In genomic region chr2:190746971-190747761, GRCh38 we compare ENCODE assay signal across 13 cellular contexts.
DNase-seq lines count a peak whose midpoint lies in the region; ATAC-seq, FAIRE-seq and TF ChIP-seq lines count a peak whose summit lies in the region.
"Had no signal": no experiment of that assay in that cellular context is flagged by ENCODE, and none has a peak within 500 bp of the region (broad histone marks: within the 10 kb centered on the region; RNA-seq: fewer than 3 reads in every experiment).

No MANE protein-coding gene starts in this region.

- no peaks in the 10 kb centered on the region for H3K27me3 ChIP-seq in GM23338 (ENCODE audit: insufficient read depth)
- H3K27me3 ChIP-seq in GM12878 (replicated peaks in 1 of 2; ENCODE audit: control insufficient read depth in 2 of 2, insufficient read depth in 2 of 2, low read length in 1 of 2), result no peaks in the 10 kb centered on the region
- H3K27me3 ChIP-seq in keratinocyte (ENCODE audit: control insufficient read depth, extremely low read depth, insufficient read depth, low read length), result no peaks in the 10 kb centered on the region
- H3K27me3 ChIP-seq in effector memory CD4-positive, alpha-beta T cell (replicated peaks; ENCODE audit: control insufficient read depth, insufficient read depth, low read length, poor library complexity, severe bottlenecking), result no peaks in the 10 kb centered on the region
- no peaks in the 10 kb centered on the region for H3K27me3 ChIP-seq in gastroesophageal sphincter

- H3K9me2 ChIP-seq in GM23338 (ENCODE audit: insufficient read depth), result no peaks in the 10 kb centered on the region

- no peaks in the 10 kb centered on the region for H3K27me3 Mint-ChIP-seq in GM23338 (ENCODE audit: insufficient read depth, low read depth, poor library complexity)
- no peaks in the 10 kb centered on the region for H3K27me3 Mint-ChIP-seq in Calu3 (ENCODE audit: unreplicated experiment)
- H3K27me3 Mint-ChIP-seq: IgD-negative memory B cell; stimulated activated naive CD8-positive, alpha-beta T cell treated with anti-CD3 and anti-CD28 coated beads, Interleukin-15, Interleukin-2, amounts not matched to agents 100 ng/mL and 50 ng/mL, for 24 hours had no signal

- H3K9me3 Mint-ChIP-seq in GM23338 (no peaks in the 10 kb centered on the region; the same call in 2 of the 3 replicates), Calu3 (ENCODE audit: low read depth, unreplicated experiment) (no peaks in the 10 kb centered on the region)
- H3K9me3 Mint-ChIP-seq: IgD-negative memory B cell; stimulated activated naive CD8-positive, alpha-beta T cell treated with anti-CD3 and anti-CD28 coated beads, Interleukin-15, Interleukin-2, amounts not matched to agents 100 ng/mL and 50 ng/mL, for 24 hours had no signal

- H2AFZ ChIP-seq in GM23338 (0 out of 2 replicates have a peak overlapping the region, but pooled peaks have one; percentile 3), GM12878 (ENCODE audit: control insufficient read depth, low read depth, low read length) (peak overlapping the region; percentile 42), keratinocyte (ENCODE audit: control insufficient read depth, low read length) (peak overlapping the region; percentile 76)

- H3K4me1 Mint-ChIP-seq in GM23338 (peaks cover 7% of the 10 kb centered on the region; the same call in 2 of the 3 replicates), Calu3 (ENCODE audit: low read depth, unreplicated experiment) (peaks cover 8% of the 10 kb centered on the region)
- H3K4me1 Mint-ChIP-seq: IgD-negative memory B cell had no signal

- TF ChIP-seq EP300 in GM12878 (IDR thresholded peaks at IDR 0.05; ENCODE audit: borderline replicate concordance in 1 of 2, control insufficient read depth in 1 of 2, low read depth in 2 of 2, low read length in 2 of 2), result no peak
- TF ChIP-seq EP300 in gastroesophageal sphincter (IDR thresholded peaks at IDR 0.05), result no peak

- no peak overlapping the region for H3K4me2 ChIP-seq in GM23338
- no peak overlapping the region for H3K4me2 ChIP-seq in GM12878 (ENCODE audit: control insufficient read depth, insufficient read depth)
- no peak overlapping the region for H3K4me2 ChIP-seq in keratinocyte (ENCODE audit: control insufficient read depth, extremely low read depth, insufficient read depth, low read depth, low read length)

- no peaks in the 10 kb centered on the region for H3K79me2 ChIP-seq in GM23338 (replicated peaks; ENCODE audit: insufficient read depth)
- H3K79me2 ChIP-seq in GM12878 (ENCODE audit: control insufficient read depth, insufficient read depth, low read length), result no peaks in the 10 kb centered on the region
- no peaks in the 10 kb centered on the region for H3K79me2 ChIP-seq in keratinocyte (ENCODE audit: control insufficient read depth, insufficient read depth, low read length)

- TF ChIP-seq POLR2A in GM12878 (IDR thresholded peaks at IDR 0.05; ENCODE audit: low read depth, low read length) (no peak), gastroesophageal sphincter (IDR thresholded peaks at IDR 0.05) (no peak)

- H3K9me3 ChIP-seq in GM12878 (replicated peaks; ENCODE audit: control insufficient read depth, insufficient read depth, low read length), result peaks cover 1% of the 10 kb centered on the region; the same call in 2 of the 3 replicates
- no peaks in the 10 kb centered on the region for H3K9me3 ChIP-seq in keratinocyte (ENCODE audit: control insufficient read depth, low read depth, low read length)
- H3K9me3 ChIP-seq in effector memory CD4-positive, alpha-beta T cell (ENCODE audit: control insufficient read depth, low read length), result no peaks in the 10 kb centered on the region
- H3K9me3 ChIP-seq in gastroesophageal sphincter, result no peaks in the 10 kb centered on the region

- H3K36me3 Mint-ChIP-seq in GM23338 (ENCODE audit: low read depth) (no peaks in the 10 kb centered on the region), Calu3 (ENCODE audit: insufficient read depth, unreplicated experiment) (no peaks in the 10 kb centered on the region)
- H3K36me3 Mint-ChIP-seq: IgD-negative memory B cell had no signal

- dilution Hi-C loops in keratinocyte (cut with MboI; ENCODE audit: extremely low pct_ligation_motif_present, low sequenced_read_pairs), result no loop called here

- no peaks in the 10 kb centered on the region for H4K20me1 ChIP-seq in GM23338 (replicated peaks; ENCODE audit: insufficient read depth)
- H4K20me1 ChIP-seq in GM12878 (ENCODE audit: control insufficient read depth, insufficient read depth), result no peaks in the 10 kb centered on the region
- no peaks in the 10 kb centered on the region for H4K20me1 ChIP-seq in keratinocyte (ENCODE audit: control insufficient read depth, extremely low read depth, insufficient read depth, low read length)

- H3K27ac ChIP-seq in GM23338 (ENCODE audit: low read depth) (no peak overlapping the region), GM12878 (ENCODE audit: control insufficient read depth, insufficient read depth) (no peak overlapping the region), keratinocyte (ENCODE audit: control insufficient read depth, insufficient read depth, low read length) (no peak overlapping the region), gastroesophageal sphincter (no peak overlapping the region)
- H3K27ac ChIP-seq in effector memory CD4-positive, alpha-beta T cell (ENCODE audit: insufficient read depth, low read length, poor library complexity, severe bottlenecking), result no peak overlapping the region

- no peak for TF ChIP-seq CTCF in AG09309 (IDR thresholded peaks at IDR 0.05; ENCODE audit: control insufficient read depth, insufficient read depth, low read depth, low read length, missing control alignments)
- no peak for TF ChIP-seq CTCF in GM23338 (conservative IDR thresholded peaks at IDR 0.05; ENCODE audit: low read depth in 2 of 2)
- no peak for TF ChIP-seq CTCF in GM12878 (IDR thresholded peaks at IDR 0.05 in 2 of 3, conservative IDR thresholded peaks at IDR 0.05 in 1 of 3; ENCODE audit: control insufficient read depth in 2 of 3, extremely low read depth in 1 of 3, insufficient read depth in 1 of 3, low read depth in 3 of 3, low read length in 3 of 3)
- TF ChIP-seq CTCF in keratinocyte (optimal IDR thresholded peaks at IDR 0.05 in 1 of 3, IDR thresholded peaks at IDR 0.05 in 1 of 3, conservative IDR thresholded peaks at IDR 0.05 in 1 of 3; ENCODE audit: extremely low read depth in 1 of 3, insufficient read depth in 2 of 3, low read length in 3 of 3), result no peak
- TF ChIP-seq CTCF in Calu3 (IDR thresholded peaks at IDR 0.05; ENCODE audit: unreplicated experiment), result no peak
- TF ChIP-seq CTCF in gastroesophageal sphincter (IDR thresholded peaks at IDR 0.05), result no peak

- POLR2A ChIA-PET in GM12878 (lab: Charles Lee), result no interaction called here

- SMC1A ChIA-PET in GM12878 (lab: Charles Lee; ENCODE audit: uncharacterized antibody, unreplicated experiment), result interaction anchor here (0.8 to 3.1 kb wide), 4 partner anchors 11 to 128 kb away, joined by 3 to 11 read pairs (median 4); no protein-coding TSS in a partner anchor

- H3K9me1 ChIP-seq in keratinocyte (ENCODE audit: control insufficient read depth, extremely low read depth, insufficient read depth, low read length), result no peaks in the 10 kb centered on the region

- in situ Hi-C loops in GM12878 (cut with MboI), result no loop called here

- WGBS in GM12878 (ENCODE audit: insufficient coverage, insufficient replicate concordance, low lambda C conversion rate, missing lambda C conversion rate), result 11% methylated on average over 3 of the region's 3 CpGs
- WGBS in gastroesophageal sphincter (ENCODE audit: low coverage in 1 of 2), 2 donors, result 32 to 33% methylated on average over 1 to 3 of the region's 3 CpGs

- DNase-seq in AG09309 (ENCODE audit: low read depth) (peak; percentile 57), GM23338 (ENCODE audit: low spot score) (peak; percentile 44), GM12878 (ENCODE audit: low read depth, low spot score) (no peak), keratinocyte (ENCODE audit: low read depth, low spot score) (no peak), Calu3 (no peak)
- DNase-seq in effector memory CD4-positive, alpha-beta T cell, result no peak
- DNase-seq: activated CD4-positive, alpha-beta T cell treated with anti-CD3 and anti-CD28 coated beads, Interleukin-2, amount 50 U/mL, for 1 hour; NCI-H2029; stimulated activated CD4-positive, alpha-beta T cell treated with anti-CD3 and anti-CD28 coated beads, Interleukin-2, amount 100 ng/mL, for 48 hours had no signal

- H3K4me3 Mint-ChIP-seq in GM23338, result no peak overlapping the region
- H3K4me3 Mint-ChIP-seq in Calu3 (ENCODE audit: low read depth, unreplicated experiment), result no peak overlapping the region
- H3K4me3 Mint-ChIP-seq: IgD-negative memory B cell; stimulated activated naive CD8-positive, alpha-beta T cell treated with anti-CD3 and anti-CD28 coated beads, Interleukin-15, Interleukin-2, amounts not matched to agents 100 ng/mL and 50 ng/mL, for 24 hours had no signal

- H3K27ac Mint-ChIP-seq in GM23338, result no peak overlapping the region
- H3K27ac Mint-ChIP-seq in Calu3 (ENCODE audit: unreplicated experiment), result no peak overlapping the region
- H3K27ac Mint-ChIP-seq: IgD-negative memory B cell; stimulated activated naive CD8-positive, alpha-beta T cell treated with anti-CD3 and anti-CD28 coated beads, Interleukin-15, Interleukin-2, amounts not matched to agents 100 ng/mL and 50 ng/mL, for 24 hours had no signal

- H3K36me3 ChIP-seq in GM23338 (ENCODE audit: insufficient read depth) (no peaks in the 10 kb centered on the region), GM12878 (ENCODE audit: control insufficient read depth in 2 of 2, insufficient read depth in 2 of 2, low read length in 1 of 2) (no peaks in the 10 kb centered on the region), keratinocyte (ENCODE audit: control insufficient read depth in 2 of 2, extremely low read depth in 1 of 2, insufficient read depth in 2 of 2, low read length in 2 of 2) (no peaks in the 10 kb centered on the region), gastroesophageal sphincter (no peaks in the 10 kb centered on the region)
- no peaks in the 10 kb centered on the region for H3K36me3 ChIP-seq in effector memory CD4-positive, alpha-beta T cell (ENCODE audit: control insufficient read depth, insufficient read depth, low read length)

- FAIRE-seq in GM12878 (lab: Jason Lieb, UNC) (no peak), keratinocyte (lab: Jason Lieb, UNC) (no peak)

- no peak for TF ChIP-seq RAD21 in GM12878 (IDR thresholded peaks at IDR 0.05; ENCODE audit: insufficient read depth, low read depth, low read length)

- H3K4me1 ChIP-seq in GM23338 (ENCODE audit: insufficient read depth) (no peaks in the 10 kb centered on the region), GM12878 (ENCODE audit: control insufficient read depth, insufficient read depth, low read length) (no peaks in the 10 kb centered on the region), keratinocyte (ENCODE audit: control insufficient read depth, extremely low read depth, insufficient read depth, low read length) (no peaks in the 10 kb centered on the region), gastroesophageal sphincter (no peaks in the 10 kb centered on the region)
- no peaks in the 10 kb centered on the region for H3K4me1 ChIP-seq in effector memory CD4-positive, alpha-beta T cell (ENCODE audit: control insufficient read depth, insufficient read depth, low read length, poor library complexity, severe bottlenecking)

- intact Hi-C loops in GM12878 (cut with micrococcal nuclease; ENCODE audit: unreplicated experiment) (no loop called here), Calu3 (cut with micrococcal nuclease; ENCODE audit: unreplicated experiment) (no loop called here)

- CTCF ChIA-PET in GM12878 (lab: Yijun Ruan, JAX), result interaction anchor here (0.9 to 1.2 kb wide), 2 partner anchors 12 to 34 kb away, joined by 3 read pairs; no protein-coding TSS in a partner anchor
- CTCF ChIA-PET in Calu3 (lab: Charles Lee), result no interaction called here

- BruUV-seq in GM12878 (replicated peaks; lab: Mats Ljungman, UMichigan) (no TSS peak), Calu3 (replicated peaks; lab: Mats Ljungman, UMichigan) (no TSS peak)

- ATAC-seq in GM23338 (no peak), GM12878 (no peak), HG03097 (IDR thresholded peaks at IDR 0.05; ENCODE audit: low FRiP score, unreplicated experiment) (no peak), gastroesophageal sphincter (no peak)

- H3K4me3 ChIP-seq in AG09309 (ENCODE audit: control insufficient read depth, low read depth, low read length) (no peak overlapping the region), GM23338 (no peak overlapping the region), GM12878 (no peak overlapping the region), keratinocyte (ENCODE audit: control insufficient read depth in 2 of 3, extremely low read depth in 1 of 3, insufficient read depth in 2 of 3, low read depth in 1 of 3, low read length in 3 of 3) (no peak overlapping the region), gastroesophageal sphincter (no peak overlapping the region)
- H3K4me3 ChIP-seq in effector memory CD4-positive, alpha-beta T cell (ENCODE audit: insufficient read depth, low read depth, low read length, poor library complexity, severe bottlenecking), result no peak overlapping the region

- RAD21 ChIA-PET in GM12878 (lab: Charles Lee; ENCODE audit: unreplicated experiment), result interaction anchor here (1.2 to 1.6 kb wide), 3 partner anchors 22 to 68 kb away, joined by 3 to 5 read pairs (median 4); no protein-coding TSS in a partner anchor

- H3K9ac ChIP-seq in GM12878 (ENCODE audit: control insufficient read depth, insufficient read depth, low read length) (no peak overlapping the region), keratinocyte (ENCODE audit: control insufficient read depth, extremely low read depth, insufficient read depth, low read length) (no peak overlapping the region)

- no peaks in the 10 kb centered on the region for H3F3A ChIP-seq in GM23338 (replicated peaks; ENCODE audit: low read depth)

Comparison
In these comparisons a context has a peak if more than half of its experiments do, and no peak if none do; other contexts are left out.
1. DNase-seq: peak in AG09309 (single experiment) and GM23338 (single experiment); none in GM12878 (single experiment), keratinocyte (single experiment), effector memory CD4-positive, alpha-beta T cell (0 of 3) and Calu3 (single experiment).
2. H2AFZ ChIP-seq: peak in every context shown above with its lines; median percentile 76 in keratinocyte; 42 in GM12878; 3 in GM23338.